Comparison of ENCODE assay signal across 22 cellular contexts in the genomic region with DNA sequence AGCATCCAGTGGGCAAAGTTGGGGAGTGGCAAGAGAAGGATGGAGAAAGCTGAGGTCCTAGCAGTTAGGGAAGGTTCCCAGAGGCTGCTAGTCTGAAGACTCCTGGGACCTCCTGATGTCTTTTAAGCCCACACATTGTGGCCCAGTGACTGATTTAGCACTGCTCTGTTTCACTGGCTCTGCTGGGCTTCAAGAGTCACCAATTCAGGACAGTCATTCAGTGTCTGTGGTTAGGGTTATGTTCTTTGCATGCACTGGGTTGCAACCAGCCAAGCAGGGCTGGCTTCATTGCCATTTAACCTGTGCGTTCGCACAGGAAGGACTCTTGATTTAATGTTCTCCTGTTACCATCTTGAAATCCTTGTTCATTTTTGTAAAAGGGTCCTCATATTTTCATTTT.
"Had no signal": no experiment of that assay in that cellular context is flagged by ENCODE, and none has a peak within 500 bp of the region (broad histone marks: within the 10 kb centered on the region; RNA-seq: fewer than 3 reads in every experiment).

No MANE protein-coding gene starts in this region.

- H3K4me1 Mint-ChIP-seq: activated B cell treated with CpG ODN at 0.5 μM for 24 hours, memory B cell had no signal

- H3K9me3 Mint-ChIP-seq: activated B cell treated with CpG ODN at 0.5 μM for 24 hours; activated T-helper 2 cell treated with anti-CD3 and anti-CD28 coated beads, Interferon-gamma antibody, Interleukin-2, Interleukin-4, amounts not matched to agents 10 μg/mL and 5 μg/mL and 100 μg/mL, durations not matched to agents 14 hours and 24 hours and 36 hours; memory B cell; T-helper 1 cell treated with Interleukin-12 subunit alpha and Interleukin-12 subunit beta and Interleukin-4 antibody, amounts not matched to agents 30 μg/mL and 1 μg/mL, for 36 hours had no signal

- H3K4me3 ChIP-seq: body of pancreas, cardiac muscle cell, heart right ventricle, pancreas, psoas muscle, right atrium auricular region, spleen, testis, vagina had no signal

- H3K4me3 Mint-ChIP-seq: activated B cell treated with CpG ODN at 0.5 μM for 24 hours; memory B cell; natural killer cell treated with Interleukin-12 subunit alpha and Interleukin-12 subunit beta and Interleukin-15 and Interleukin-18, amount 100 ng/mL, for 72 hours; T-helper 1 cell treated with Interleukin-12 subunit alpha and Interleukin-12 subunit beta and Interleukin-4 antibody, amounts not matched to agents 30 μg/mL and 1 μg/mL, for 36 hours had no signal

- H3K4me1 ChIP-seq: body of pancreas, pancreas, psoas muscle, right atrium auricular region, testis, vagina had no signal

- DNase-seq: activated B cell treated with CpG ODN at 0.5 μM for 24 hours; activated naive CD4-positive, alpha-beta T cell treated with Interleukin-2 at 50 U/mL for 16 hours; anterior cingulate cortex; body of pancreas; cortex of kidney; heart right ventricle; left colon; pancreas; psoas muscle; spleen; stimulated activated CD4-positive, alpha-beta T cell treated with anti-CD3 and anti-CD28 coated beads, Interleukin-4, amount 100 ng/mL, for 24 hours; T1000; testis; trophoblast cell had no signal

- H3K27ac Mint-ChIP-seq: activated B cell treated with CpG ODN at 0.5 μM for 24 hours; activated T-helper 2 cell treated with anti-CD3 and anti-CD28 coated beads, Interferon-gamma antibody, Interleukin-2, Interleukin-4, amounts not matched to agents 10 μg/mL and 5 μg/mL and 100 μg/mL, durations not matched to agents 14 hours and 24 hours and 36 hours; memory B cell; natural killer cell treated with Interleukin-12 subunit alpha and Interleukin-12 subunit beta and Interleukin-15 and Interleukin-18, amount 100 ng/mL, for 72 hours; T-helper 1 cell treated with Interleukin-12 subunit alpha and Interleukin-12 subunit beta and Interleukin-4 antibody, amounts not matched to agents 30 μg/mL and 1 μg/mL, for 36 hours had no signal

- H3K36me3 Mint-ChIP-seq: memory B cell; natural killer cell treated with Interleukin-12 subunit alpha and Interleukin-12 subunit beta and Interleukin-15 and Interleukin-18, amount 100 ng/mL, for 72 hours had no signal

- H3K9me3 ChIP-seq: body of pancreas, heart right ventricle, neutrophil, pancreas, psoas muscle, right atrium auricular region, spleen, testis, vagina had no signal

- H3K27ac ChIP-seq: body of pancreas, cardiac muscle cell, neutrophil, pancreas, psoas muscle, right atrium auricular region, spleen, testis, vagina had no signal

- H3K27me3 ChIP-seq: body of pancreas, cardiac muscle cell, heart right ventricle, neutrophil, pancreas, right atrium auricular region, spleen, testis, vagina had no signal

- ATAC-seq: body of pancreas, heart right ventricle, left colon, pancreas, psoas muscle had no signal

- H3K36me3 ChIP-seq: cardiac muscle cell, heart right ventricle, neutrophil, pancreas, right atrium auricular region, spleen, vagina had no signal
